In genomic region chr1:201563406-201563780, GRCh38 we compare ENCODE assay signal across 24 cellular contexts. TPM values are rescaled to one million over a fixed set of nuclear protein-coding genes. Genes with fewer than 3 reads are reported as not detected.
DNase-seq lines count a peak whose midpoint lies in the region; ATAC-seq, FAIRE-seq and TF ChIP-seq lines count a peak whose summit lies in the region.
"Had no signal": no experiment of that assay in that cellular context is flagged by ENCODE, and none has a peak within 500 bp of the region (broad histone marks: within the 10 kb centered on the region; RNA-seq: fewer than 3 reads in every experiment).

No MANE protein-coding gene starts in this region.

- peak overlapping the region; percentile 97 for H3K27ac ChIP-seq in GM23248
- H3K27ac ChIP-seq in astrocyte (ENCODE audit: low read depth, low read length): peak overlapping the region; percentile 93
- H3K27ac ChIP-seq in muscle layer of duodenum (ENCODE audit: low read length): peak overlapping the region; percentile 19
- H3K27ac ChIP-seq in substantia nigra (ENCODE audit: low read depth, low read length, poor library complexity, severe bottlenecking): peak overlapping the region; percentile 10
- no peak overlapping the region for H3K27ac ChIP-seq in lower lobe of right lung
- H3K27ac ChIP-seq: parathyroid adenoma had no signal

- DNase-seq in GM23248 (no peak), astrocyte (ENCODE audit: low read depth) (no peak), substantia nigra (lab: John Stamatoyannopoulos, UW) (no peak), lower lobe of right lung (no peak), Ammon's horn (ENCODE audit: low spot score) (no peak)
- DNase-seq: activated CD4-positive, alpha-beta T cell treated with anti-CD3 and anti-CD28 coated beads, Interleukin-2, amount 10 ng/mL, durations not matched to agents 24 days and 14 days; activated naive CD8-positive, alpha-beta T cell treated with anti-CD3 and anti-CD28 coated beads for 36 hours; endodermal cell; GF-D8; naive thymus-derived CD4-positive, alpha-beta T cell; NCI-H1092 treated with DMSO at 0.1 percent for 48 hours; NCI-H2029; OCI-M1; SIG-M5; T-helper 1 cell had no signal

- H3K4me3 ChIP-seq in GM23248: peak overlapping the region; percentile 46
- peak overlapping the region; percentile 27 for H3K4me3 ChIP-seq in astrocyte (ENCODE audit: insufficient read depth, low read depth, low read length)
- H3K4me3 ChIP-seq in muscle layer of duodenum (ENCODE audit: low read depth in 1 of 2, low read length in 2 of 2): no peak overlapping the region
- H3K4me3 ChIP-seq in lower lobe of right lung: no peak overlapping the region

- H3K36me3 ChIP-seq in GM23248 (ENCODE audit: low read depth) (no peaks in the 10 kb centered on the region), astrocyte (ENCODE audit: insufficient read depth, low read length) (no peaks in the 10 kb centered on the region), muscle layer of duodenum (ENCODE audit: control insufficient read depth in 1 of 2, insufficient read depth in 2 of 2, low read length in 2 of 2) (no peaks in the 10 kb centered on the region), lower lobe of right lung (no peaks in the 10 kb centered on the region)

- intact Hi-C loops in lower lobe of right lung (cut with DNase I): loop anchor here (10.0 kb wide), 1 partner anchor 141 kb away; no protein-coding TSS in a partner anchor

- TF ChIP-seq CTCF in astrocyte (IDR thresholded peaks at IDR 0.05; ENCODE audit: insufficient read depth, low read depth, low read length) (no peak), lower lobe of right lung (IDR thresholded peaks at IDR 0.05) (no peak)

- 61 to 65% methylated on average over 2 of the region's 2 CpGs for whole genome bisulfite sequencing in GM23248 (ENCODE audit: low coverage in 1 of 2, low lambda C conversion rate in 2 of 2, missing lambda C conversion rate in 2 of 2), 2 experiments

- no peaks in the 10 kb centered on the region for H3K9me2 ChIP-seq in GM23248 (ENCODE audit: insufficient read depth)

- H4K20me1 ChIP-seq in GM23248 (ENCODE audit: insufficient read depth) (no peaks in the 10 kb centered on the region), astrocyte (ENCODE audit: insufficient read depth, low read length) (peaks cover 12% of the 10 kb centered on the region)

- no peak for FAIRE-seq in astrocyte (lab: Jason Lieb, UNC)
- FAIRE-seq: colon had no signal

- in situ Hi-C loops in GM23248 (cut with MboI): loop anchor here (10.0 kb wide), 1 partner anchor 141 kb away; no protein-coding TSS in a partner anchor

- H2AFZ ChIP-seq in GM23248 (no peak overlapping the region), astrocyte (ENCODE audit: low read depth, low read length) (no peak overlapping the region)
- H2AFZ ChIP-seq: parathyroid adenoma had no signal

- peaks cover 5% of the 10 kb centered on the region for H3K36me3 Mint-ChIP-seq in astrocyte (ENCODE audit: low read depth, unreplicated experiment)
- H3K36me3 Mint-ChIP-seq: activated naive CD8-positive, alpha-beta T cell treated with anti-CD3 and anti-CD28 coated beads for 36 hours; memory B cell; naive thymus-derived CD4-positive, alpha-beta T cell had no signal

- peaks cover 36% of the 10 kb centered on the region for H3K4me1 Mint-ChIP-seq in astrocyte (ENCODE audit: low read depth, unreplicated experiment)
- H3K4me1 Mint-ChIP-seq: activated CD4-positive, alpha-beta T cell treated with anti-CD3 and anti-CD28 coated beads, Interleukin-2, amount 10 ng/mL, durations not matched to agents 24 days and 14 days; activated T-helper 17 cell treated with anti-CD3 and anti-CD28 coated beads, Interleukin-2, amount 50 U/mL, for 72 hours had no signal

- H3K27me3 ChIP-seq in GM23248 (replicated peaks; ENCODE audit: insufficient read depth): no peaks in the 10 kb centered on the region
- no peaks in the 10 kb centered on the region for H3K27me3 ChIP-seq in astrocyte (ENCODE audit: insufficient read depth, low read length)
- H3K27me3 ChIP-seq in muscle layer of duodenum (ENCODE audit: low read depth, low read length): no peaks in the 10 kb centered on the region
- no peaks in the 10 kb centered on the region for H3K27me3 ChIP-seq in lower lobe of right lung (ENCODE audit: low read depth)

- H3K4me2 ChIP-seq in GM23248 (ENCODE audit: unreplicated experiment) (peak overlapping the region; percentile 58), astrocyte (ENCODE audit: low read length) (peak overlapping the region; percentile 74)

- no peaks in the 10 kb centered on the region for H3K9me3 Mint-ChIP-seq in astrocyte (ENCODE audit: unreplicated experiment)
- H3K9me3 Mint-ChIP-seq: activated CD4-positive, alpha-beta T cell treated with anti-CD3 and anti-CD28 coated beads, Interleukin-2, amount 10 ng/mL, durations not matched to agents 24 days and 14 days; activated naive CD8-positive, alpha-beta T cell treated with anti-CD3 and anti-CD28 coated beads for 36 hours; activated T-helper 17 cell treated with anti-CD3 and anti-CD28 coated beads, Interleukin-2, amount 50 U/mL, for 72 hours; endodermal cell; memory B cell; naive thymus-derived CD4-positive, alpha-beta T cell had no signal

- H3K79me2 ChIP-seq in GM23248 (ENCODE audit: insufficient read depth) (peaks cover 86% of the 10 kb centered on the region), astrocyte (ENCODE audit: insufficient read depth, low read length) (peaks cover 85% of the 10 kb centered on the region)

- H3K4me1 ChIP-seq in GM23248 (ENCODE audit: insufficient read depth) (peaks cover 67% of the 10 kb centered on the region), astrocyte (ENCODE audit: insufficient read depth, low read length) (peaks cover 62% of the 10 kb centered on the region), muscle layer of duodenum (ENCODE audit: control insufficient read depth in 1 of 2, insufficient read depth in 2 of 2, low read length in 2 of 2) (peaks cover 8 to 21% of the 10 kb centered on the region in 2 donors), lower lobe of right lung (peaks cover 64% of the 10 kb centered on the region)
- H3K4me1 ChIP-seq: parathyroid adenoma had no signal

- no peaks in the 10 kb centered on the region for H3K27me3 Mint-ChIP-seq in astrocyte (ENCODE audit: low read depth, unreplicated experiment)
- H3K27me3 Mint-ChIP-seq: activated CD4-positive, alpha-beta T cell treated with anti-CD3 and anti-CD28 coated beads, Interleukin-2, amount 10 ng/mL, durations not matched to agents 24 days and 14 days; activated naive CD8-positive, alpha-beta T cell treated with anti-CD3 and anti-CD28 coated beads for 36 hours; activated T-helper 17 cell treated with anti-CD3 and anti-CD28 coated beads, Interleukin-2, amount 50 U/mL, for 72 hours; B cell; memory B cell; naive thymus-derived CD4-positive, alpha-beta T cell had no signal

- H3K9ac ChIP-seq in GM23248: peak overlapping the region; percentile 60
- H3K9ac ChIP-seq in astrocyte (ENCODE audit: low read length): peak overlapping the region; percentile 74
- H3K9ac ChIP-seq: parathyroid adenoma had no signal

- ATAC-seq in HG02970 (IDR thresholded peaks at IDR 0.05; ENCODE audit: low FRiP score, unreplicated experiment) (no peak), HG03457 (IDR thresholded peaks at IDR 0.05; ENCODE audit: unreplicated experiment) (no peak), lower lobe of right lung (no peak)
- ATAC-seq: activated T-helper 17 cell treated with anti-CD3 and anti-CD28 coated beads, Interleukin-2, amount 50 U/mL, for 72 hours; naive thymus-derived CD4-positive, alpha-beta T cell; sciatic nerve had no signal

- H3K9me3 ChIP-seq in GM23248 (ENCODE audit: low read depth) (no peaks in the 10 kb centered on the region), astrocyte (ENCODE audit: insufficient read depth, low read depth, low read length) (no peaks in the 10 kb centered on the region), muscle layer of duodenum (ENCODE audit: control insufficient read depth in 1 of 2, low read length in 2 of 2) (no peaks in the 10 kb centered on the region), lower lobe of right lung (no peaks in the 10 kb centered on the region)

- H3K27ac Mint-ChIP-seq in astrocyte (ENCODE audit: unreplicated experiment): peak overlapping the region; percentile 84
- H3K27ac Mint-ChIP-seq: activated CD4-positive, alpha-beta T cell treated with anti-CD3 and anti-CD28 coated beads, Interleukin-2, amount 10 ng/mL, durations not matched to agents 24 days and 14 days; activated naive CD8-positive, alpha-beta T cell treated with anti-CD3 and anti-CD28 coated beads for 36 hours; activated T-helper 17 cell treated with anti-CD3 and anti-CD28 coated beads, Interleukin-2, amount 50 U/mL, for 72 hours; B cell; endodermal cell; memory B cell; naive thymus-derived CD4-positive, alpha-beta T cell had no signal

- peaks cover 58% of the 10 kb centered on the region for H3F3A ChIP-seq in GM23248 (ENCODE audit: insufficient read depth)

- H3K4me3 Mint-ChIP-seq in astrocyte (ENCODE audit: unreplicated experiment): no peak overlapping the region
- H3K4me3 Mint-ChIP-seq: activated CD4-positive, alpha-beta T cell treated with anti-CD3 and anti-CD28 coated beads, Interleukin-2, amount 10 ng/mL, durations not matched to agents 24 days and 14 days; activated naive CD8-positive, alpha-beta T cell treated with anti-CD3 and anti-CD28 coated beads for 36 hours; activated T-helper 17 cell treated with anti-CD3 and anti-CD28 coated beads, Interleukin-2, amount 50 U/mL, for 72 hours; B cell; endodermal cell; memory B cell; naive thymus-derived CD4-positive, alpha-beta T cell had no signal

RNA-seq across cellular contexts. Expression of gene NAV1, which starts 24.5 kb away (rescaled TPM):
- total RNA-seq in GM23248 (2014; rRNA removed; shearing (Covaris generic)): 79.0 and 81.8 TPM in 2 replicates
- 74.7 and 75.6 TPM in 2 replicates for polyA plus RNA-seq in GM23248 (2016; fragmentation: Nextera tagmentation; extraction: Ambion mirVana)
- total RNA-seq in astrocyte (79.7 and 85.2 TPM in 2 replicates), lower lobe of right lung (24.5 TPM)

RNA-seq across cellular contexts. Expression of gene CSRP1, which starts 56.5 kb away (rescaled TPM):
- 1,160 and 1,256 TPM in 2 replicates for total RNA-seq in GM23248 (2014; rRNA removed; shearing (Covaris generic))
- polyA plus RNA-seq in GM23248 (2016; fragmentation: Nextera tagmentation; extraction: Ambion mirVana): 510 and 529 TPM in 2 replicates
- total RNA-seq in astrocyte: 289 and 317 TPM in 2 replicates
- total RNA-seq in lower lobe of right lung: 185 TPM

Comparison
In these comparisons a context has a peak if more than half of its experiments do, and no peak if none do; other contexts are left out.
1. H3K4me3 ChIP-seq: peak in GM23248 (single experiment) and astrocyte (single experiment); none in muscle layer of duodenum (0 of 2) and lower lobe of right lung (single experiment).